Comparison of ENCODE assay signal across 7 cellular contexts in genomic region chr9:34611251-34611810, GRCh38. TPM values are rescaled to one million over a fixed set of nuclear protein-coding genes. Genes with fewer than 3 reads are reported as not detected.
DNase-seq lines count a peak whose midpoint lies in the region; FAIRE-seq and TF ChIP-seq lines count a peak whose summit lies in the region.
"Had no signal": no experiment of that assay in that cellular context is flagged by ENCODE, and none has a peak within 500 bp of the region (broad histone marks: within the 10 kb centered on the region; RNA-seq: fewer than 3 reads in every experiment).

No MANE protein-coding gene starts in this region.

- H3K27me3 Mint-ChIP-seq in T-helper 1 cell treated with Interleukin-12 subunit alpha and Interleukin-12 subunit beta and Interleukin-4 antibody, amounts not matched to agents 30 μg/mL and 1 μg/mL, for 36 hours (ENCODE audit: low read depth) = no peaks in the 10 kb centered on the region

- no peaks in the 10 kb centered on the region for H3K9me3 Mint-ChIP-seq in T-helper 1 cell treated with Interleukin-12 subunit alpha and Interleukin-12 subunit beta and Interleukin-4 antibody, amounts not matched to agents 30 μg/mL and 1 μg/mL, for 36 hours

- H3K79me1 ChIP-seq in neuronal stem cell (ENCODE audit: low read depth, low read length) = peaks cover 6% of the 10 kb centered on the region

- H3K4me3 ChIP-seq in bronchial epithelial cell (ENCODE audit: low read depth, low read length) = peak overlapping the region; percentile 83
- peak overlapping the region; percentile 73 to 90 for H3K4me3 ChIP-seq in neuronal stem cell (ENCODE audit: low read length in 2 of 2)

- peaks cover 17% of the 10 kb centered on the region for H3K4me1 Mint-ChIP-seq in T-helper 1 cell treated with Interleukin-12 subunit alpha and Interleukin-12 subunit beta and Interleukin-4 antibody, amounts not matched to agents 30 μg/mL and 1 μg/mL, for 36 hours (ENCODE audit: low read depth)

- H3K14ac ChIP-seq in neuronal stem cell (ENCODE audit: low read length) = peak overlapping the region; percentile 50

- peaks cover 9 to 13% of the 10 kb centered on the region in 2 donors for H3K4me1 ChIP-seq in neuronal stem cell (ENCODE audit: control insufficient read depth in 2 of 2, insufficient read depth in 1 of 2, low read depth in 1 of 2, low read length in 2 of 2)

- peak overlapping the region; percentile 80 for H3K4me2 ChIP-seq in neuronal stem cell (ENCODE audit: insufficient read depth, low read length, poor library complexity, severe bottlenecking)

- H3K4me3 Mint-ChIP-seq in T-helper 1 cell treated with Interleukin-12 subunit alpha and Interleukin-12 subunit beta and Interleukin-4 antibody, amounts not matched to agents 30 μg/mL and 1 μg/mL, for 36 hours = peak overlapping the region; percentile 92

- H3K36me3 ChIP-seq in bronchial epithelial cell (ENCODE audit: control insufficient read depth, insufficient read depth, low read length) (peaks cover 3% of the 10 kb centered on the region), neuronal stem cell (replicated peaks in 1 of 2; ENCODE audit: control insufficient read depth in 2 of 2, insufficient read depth in 2 of 2, low read length in 2 of 2) (peaks cover 16 to 25% of the 10 kb centered on the region in 2 donors)

- no peaks in the 10 kb centered on the region for H3K9me3 ChIP-seq in neuronal stem cell (replicated peaks in 1 of 2; ENCODE audit: control insufficient read depth in 2 of 2, insufficient read depth in 1 of 2, low read depth in 1 of 2, low read length in 2 of 2)

- FAIRE-seq in bronchial epithelial cell (lab: Jason Lieb, UNC) = peak; percentile 32

- no peak for DNase-seq in T-helper 1 cell
- DNase-seq in bronchial epithelial cell (ENCODE audit: low read depth) = no peak
- no peak for DNase-seq in neuronal stem cell (ENCODE audit: low spot score)
- DNase-seq in KBM-7 = no peak
- no peak for DNase-seq in SKM-1 treated with dmso at 0.1 percent for 144 hours (lab: John Stamatoyannopoulos, UW; ENCODE audit: unreplicated experiment)

- peak overlapping the region; percentile 98 for H3K18ac ChIP-seq in neuronal stem cell (ENCODE audit: low read length)

- H3K36me3 Mint-ChIP-seq in T-helper 1 cell treated with Interleukin-12 subunit alpha and Interleukin-12 subunit beta and Interleukin-4 antibody, amounts not matched to agents 30 μg/mL and 1 μg/mL, for 36 hours (ENCODE audit: low read depth) = peaks cover 8% of the 10 kb centered on the region

- peak overlapping the region; percentile 90 for H2AFZ ChIP-seq in neuronal stem cell (ENCODE audit: low read length)

- WGBS in neuronal stem cell (ENCODE audit: extremely low coverage in 2 of 2, insufficient read length in 2 of 2, insufficient replicate concordance in 1 of 2), 2 donors = no CpG with 5 or more reads among the region's 10 CpGs

- in situ Hi-C loops in KBM-7 (cut with MboI; ENCODE audit: low pct_unique_long_range_greater_than_20kb, low sequenced_read_pairs) = no loop called here

- TF ChIP-seq CTCF in bronchial epithelial cell (IDR thresholded peaks at IDR 0.05; ENCODE audit: insufficient read depth, low read length, severe bottlenecking) = no peak

- peak overlapping the region; percentile 91 for H3K27ac Mint-ChIP-seq in T-helper 1 cell treated with Interleukin-12 subunit alpha and Interleukin-12 subunit beta and Interleukin-4 antibody, amounts not matched to agents 30 μg/mL and 1 μg/mL, for 36 hours

- H4K91ac ChIP-seq in neuronal stem cell (ENCODE audit: low read depth, low read length, poor library complexity) = peak overlapping the region; percentile 1

- peak overlapping the region; percentile 71 for H2AK5ac ChIP-seq in neuronal stem cell (ENCODE audit: low read depth, low read length)

- H3K9ac ChIP-seq in neuronal stem cell (ENCODE audit: low read depth, low read length, poor library complexity) = peak overlapping the region; percentile 93

- no peak overlapping the region for H3K4ac ChIP-seq in neuronal stem cell (ENCODE audit: low read length)

- H2BK15ac ChIP-seq in neuronal stem cell (ENCODE audit: low read length) = peak overlapping the region; percentile 6

- H2BK12ac ChIP-seq in neuronal stem cell (ENCODE audit: low read length) = peak overlapping the region; percentile 27

- H2BK5ac ChIP-seq in neuronal stem cell (ENCODE audit: low read length) = peak overlapping the region; percentile 83

- no peak overlapping the region for H3K23ac ChIP-seq in neuronal stem cell (ENCODE audit: low read depth, low read length, poor library complexity)

- H2BK120ac ChIP-seq in neuronal stem cell (ENCODE audit: low read depth, low read length) = peak overlapping the region; percentile 11

- no peak overlapping the region for H4K8ac ChIP-seq in neuronal stem cell (ENCODE audit: low read depth, low read length)

- H3K27ac ChIP-seq in neuronal stem cell (replicated peaks; ENCODE audit: low read length) = peak overlapping the region; percentile 38

- H3K27me3 ChIP-seq in bronchial epithelial cell (ENCODE audit: control insufficient read depth, insufficient read depth, low read length) (no peaks in the 10 kb centered on the region), neuronal stem cell (ENCODE audit: control insufficient read depth in 3 of 3, insufficient read depth in 3 of 3, low read depth in 1 of 3, low read length in 3 of 3) (peaks cover 0 to under 1% (median 0%) of the 10 kb centered on the region in 3 experiments)

RNA-seq across cellular contexts. Expression of gene RPP25L, which starts 0.6 kb away (rescaled TPM):
- total RNA-seq in bronchial epithelial cell = 45.8 and 49.3 TPM in 2 replicates
- 53.6 TPM for polyA plus RNA-seq in neuronal stem cell (2013, experiment 1 of 2)
- 52.2 TPM for polyA plus RNA-seq in neuronal stem cell (2013, experiment 2 of 2)

RNA-seq across cellular contexts. Expression of gene DCTN3, which starts 9.0 kb away (rescaled TPM):
- 57.1 and 73.4 TPM in 2 replicates for total RNA-seq in bronchial epithelial cell
- polyA plus RNA-seq in neuronal stem cell (2013, experiment 1 of 2) = 135 TPM
- polyA plus RNA-seq in neuronal stem cell (2013, experiment 2 of 2) = 139 TPM

RNA-seq across cellular contexts. Expression of gene ARID3C, which starts 17.5 kb away (rescaled TPM):
- total RNA-seq in bronchial epithelial cell = 0.26 TPM in 1 of 2 replicates, not detected in the other
- 19.3 TPM for polyA plus RNA-seq in neuronal stem cell (2013, experiment 1 of 2)
- 19.1 TPM for polyA plus RNA-seq in neuronal stem cell (2013, experiment 2 of 2)
- total RNA-seq: myocyte had no signal

RNA-seq across cellular contexts. Expression of gene CNTFR, which starts 21.8 kb away (rescaled TPM):
- total RNA-seq in bronchial epithelial cell = not detected in 2 replicates
- 127 TPM for polyA plus RNA-seq in neuronal stem cell (2013, experiment 1 of 2)
- 126 TPM for polyA plus RNA-seq in neuronal stem cell (2013, experiment 2 of 2)

RNA-seq across cellular contexts. Expression of gene SIGMAR1, which starts 26.3 kb away (rescaled TPM):
- total RNA-seq in bronchial epithelial cell = 62.5 and 74.8 TPM in 2 replicates
- 108 TPM for polyA plus RNA-seq in neuronal stem cell (2013, experiment 1 of 2)
- polyA plus RNA-seq in neuronal stem cell (2013, experiment 2 of 2) = 104 TPM
